In the genomic region with DNA sequence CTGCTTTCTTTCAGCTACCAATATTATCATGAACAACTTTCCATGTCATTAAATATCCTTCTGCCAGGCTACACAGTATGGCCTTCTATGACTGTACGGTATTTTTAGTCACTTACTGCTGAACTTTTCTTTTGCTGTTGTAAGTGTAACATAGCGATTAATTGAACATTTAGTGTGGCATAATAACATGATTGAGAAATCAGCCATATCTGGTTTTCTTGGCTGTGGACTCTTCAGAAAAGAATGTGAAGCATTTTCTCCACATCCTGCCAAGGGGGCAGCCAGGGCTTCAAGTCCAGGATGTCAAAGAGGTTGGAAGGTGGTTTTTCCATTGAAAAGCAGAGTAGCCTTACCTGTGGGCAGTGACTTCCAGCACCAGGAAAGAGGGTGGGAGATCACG, we compare ENCODE assay signal across 13 cellular contexts. TPM values are rescaled to one million over a fixed set of nuclear protein-coding genes. Genes with fewer than 3 reads are reported as not detected.
A peak's percentile ranks its signal among the peaks of the same experiment; 100 is the strongest.
DNase-seq lines count a peak whose midpoint lies in the region; ATAC-seq and TF ChIP-seq lines count a peak whose summit lies in the region.
"Had no signal": no experiment of that assay in that cellular context is flagged by ENCODE, and none has a peak within 500 bp of the region (broad histone marks: within the 10 kb centered on the region; RNA-seq: fewer than 3 reads in every experiment).

No MANE protein-coding gene starts in this region.

- H3K36me3 ChIP-seq in skeletal muscle satellite cell (ENCODE audit: insufficient read depth, low read length) = no peaks in the 10 kb centered on the region
- H3K36me3 ChIP-seq: spleen had no signal

- H3K9me3 ChIP-seq in skeletal muscle satellite cell (replicated peaks; ENCODE audit: low read length) = no peaks in the 10 kb centered on the region
- H3K9me3 ChIP-seq: mucosa of descending colon, spleen had no signal

- TF ChIP-seq CTCF in fibroblast of the aortic adventitia (IDR thresholded peaks at IDR 0.05; ENCODE audit: insufficient read depth, low read length) = no peak

- peak overlapping the region; percentile 45 for H3K9ac ChIP-seq in skeletal muscle satellite cell (ENCODE audit: low read depth, low read length)

- no peak for ATAC-seq in HG02759 (IDR thresholded peaks at IDR 0.05; ENCODE audit: unreplicated experiment)
- ATAC-seq in HG02623 (IDR thresholded peaks at IDR 0.05; ENCODE audit: unreplicated experiment) = no peak
- ATAC-seq: mucosa of descending colon had no signal

- H3K27me3 ChIP-seq in skeletal muscle satellite cell (ENCODE audit: control insufficient read depth, insufficient read depth, low read length) = no peaks in the 10 kb centered on the region

- peaks cover 60% of the 10 kb centered on the region for H3K4me1 ChIP-seq in skeletal muscle satellite cell (ENCODE audit: control insufficient read depth, insufficient read depth, low read length)

- H3K4me2 ChIP-seq in skeletal muscle satellite cell (ENCODE audit: low read length) = peak overlapping the region; percentile 57

- H3K4me3 ChIP-seq in fibroblast of the aortic adventitia (ENCODE audit: low read depth, low read length) (no peak overlapping the region), skeletal muscle satellite cell (ENCODE audit: low read length) (peak overlapping the region; percentile 17)
- H3K4me3 ChIP-seq: mucosa of descending colon, spleen had no signal

- DNase-seq in HCEC 1CT (peak; percentile 95), SW 1271 (lab: John Stamatoyannopoulos, UW) (peak; percentile 24 to 78), fibroblast of the aortic adventitia (ENCODE audit: low read depth) (peak; percentile 88)
- no peak for DNase-seq in activated T-cell treated with anti-CD3 and anti-CD28 coated beads, Interleukin-2, amount 50 U/mL, for 48 hours
- no peak for DNase-seq in activated CD4-positive, alpha-beta T cell treated with anti-CD3 and anti-CD28 coated beads, Interleukin-2, amount 50 U/mL, for 1 hour
- DNase-seq: activated B cell treated with CpG ODN at 0.5 μM for 24 hours, KBM-7, mucosa of descending colon, NCI-H2081 treated with DMSO at 0.1 percent for 48 hours, spleen had no signal

RNA-seq across cellular contexts. Expression of a gene that starts 8.8 kb away (rescaled TPM):
- 48.5 and 59.3 TPM in 2 replicates for total RNA-seq in fibroblast of the aortic adventitia (ENCODE audit: low replicate concordance)
- total RNA-seq in skeletal muscle satellite cell (2012; rRNA removed) = 29.2 and 34.5 TPM in 2 replicates

RNA-seq across cellular contexts. Expression of a gene that starts 58.7 kb away (rescaled TPM):
- total RNA-seq in fibroblast of the aortic adventitia (ENCODE audit: low replicate concordance) = 29.0 and 50.3 TPM in 2 replicates
- total RNA-seq in skeletal muscle satellite cell (2012; rRNA removed) = 29.2 and 32.3 TPM in 2 replicates

Comparison
In these comparisons a context has a peak if more than half of its experiments do, and no peak if none do; other contexts are left out.
1. DNase-seq: peak in HCEC 1CT (single experiment), SW 1271 (2 of 2) and fibroblast of the aortic adventitia (single experiment); none in activated T-cell treated with anti-CD3 and anti-CD28 coated beads, Interleukin-2, amount 50 U/mL, for 48 hours (0 of 2) and activated CD4-positive, alpha-beta T cell treated with anti-CD3 and anti-CD28 coated beads, Interleukin-2, amount 50 U/mL, for 1 hour (single experiment).